ENCODE assay signal across 20 cellular contexts in the genomic region with DNA sequence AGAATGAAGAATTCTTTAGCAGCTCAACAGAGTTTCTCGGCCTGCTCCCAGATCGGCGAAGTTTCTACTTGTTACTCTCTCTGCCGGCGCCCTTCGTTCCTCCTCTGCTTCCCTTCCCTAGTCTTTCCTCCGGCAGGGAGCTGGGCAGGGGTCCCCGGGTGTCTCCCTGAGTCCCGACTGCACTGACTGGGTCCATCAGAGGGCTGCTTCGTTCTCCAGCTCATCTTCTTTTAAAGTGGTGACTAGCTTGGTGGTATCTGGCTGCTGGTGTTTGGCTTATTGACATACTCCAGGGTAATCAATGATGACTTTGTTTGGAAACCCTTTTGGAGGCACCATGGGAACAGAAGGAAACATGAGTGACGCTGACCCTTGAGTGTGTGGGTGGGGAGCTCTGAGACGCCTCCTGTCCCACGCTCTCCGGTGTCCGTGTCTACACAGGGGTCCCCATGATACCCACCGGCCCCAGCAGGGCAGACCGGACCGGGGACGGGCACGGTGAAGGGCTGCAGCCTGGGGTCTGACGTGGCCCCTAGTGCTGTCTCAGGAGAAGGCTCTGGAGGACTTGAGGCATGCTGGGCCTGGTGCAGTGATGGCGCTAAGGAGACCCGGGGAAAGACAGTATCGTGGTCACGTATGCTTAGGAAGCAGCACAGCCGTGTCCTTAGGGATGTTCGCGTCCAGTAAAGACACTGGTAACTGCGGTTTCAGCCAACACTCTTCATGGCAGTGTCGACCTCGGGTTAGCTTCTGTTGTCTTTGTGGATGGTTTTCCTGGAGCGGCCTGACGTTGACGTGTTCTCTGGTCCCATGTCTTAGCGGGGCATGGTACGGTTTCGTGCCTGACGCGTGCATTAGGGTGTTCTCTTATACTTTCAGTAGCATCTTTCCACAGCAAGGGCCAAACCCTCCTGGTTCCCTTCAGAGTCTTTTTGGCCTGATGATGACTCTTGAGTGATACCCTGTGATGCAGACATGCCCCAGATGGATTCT. TPM values are rescaled to one million over a fixed set of nuclear protein-coding genes. Genes with fewer than 3 reads are reported as not detected.
DNase-seq lines count a peak whose midpoint lies in the region; ATAC-seq and TF ChIP-seq lines count a peak whose summit lies in the region.
"Had no signal": no experiment of that assay in that cellular context is flagged by ENCODE, and none has a peak within 500 bp of the region (broad histone marks: within the 10 kb centered on the region; RNA-seq: fewer than 3 reads in every experiment).

No MANE protein-coding gene starts in this region.

- H3K36me3 Mint-ChIP-seq in activated T-cell treated with anti-CD3 and anti-CD28 coated beads, Interleukin-2, amount 50 U/mL, for 72 hours (ENCODE audit: insufficient read depth in 2 of 2): peaks cover 4 to 6% of the 10 kb centered on the region in 2 donors
- peaks cover 33% of the 10 kb centered on the region for H3K36me3 Mint-ChIP-seq in activated T-cell treated with anti-CD3 and anti-CD28 coated beads, Interleukin-2, amount 50 U/mL, for 4 hours (ENCODE audit: insufficient read depth)
- peaks cover 82% of the 10 kb centered on the region for H3K36me3 Mint-ChIP-seq in endodermal cell (ENCODE audit: low read depth)

- H3K4me1 ChIP-seq in endodermal cell (ENCODE audit: control insufficient read depth, insufficient read depth, low read length): peaks cover 18% of the 10 kb centered on the region
- H3K4me1 ChIP-seq: ascending aorta had no signal

- no peaks in the 10 kb centered on the region for H3K4me1 Mint-ChIP-seq in activated T-cell treated with anti-CD3 and anti-CD28 coated beads, Interleukin-2, amount 50 U/mL, for 72 hours (ENCODE audit: low read depth)
- no peaks in the 10 kb centered on the region for H3K4me1 Mint-ChIP-seq in activated T-cell treated with anti-CD3 and anti-CD28 coated beads, Interleukin-2, amount 50 U/mL, for 4 hours (ENCODE audit: low read depth)
- peaks cover 28% of the 10 kb centered on the region for H3K4me1 Mint-ChIP-seq in endodermal cell

- no peaks in the 10 kb centered on the region for H3K27me3 Mint-ChIP-seq in activated T-cell treated with anti-CD3 and anti-CD28 coated beads, Interleukin-2, amount 50 U/mL, for 72 hours (ENCODE audit: low read depth)
- H3K27me3 Mint-ChIP-seq in activated T-cell treated with anti-CD3 and anti-CD28 coated beads, Interleukin-2, amount 50 U/mL, for 4 hours (ENCODE audit: low read depth): no peaks in the 10 kb centered on the region
- H3K27me3 Mint-ChIP-seq in endodermal cell (ENCODE audit: insufficient read depth): no peaks in the 10 kb centered on the region
- H3K27me3 Mint-ChIP-seq: type B pancreatic cell had no signal

- H3K9me3 Mint-ChIP-seq in activated T-cell treated with anti-CD3 and anti-CD28 coated beads, Interleukin-2, amount 50 U/mL, for 72 hours: no peaks in the 10 kb centered on the region
- H3K9me3 Mint-ChIP-seq in activated T-cell treated with anti-CD3 and anti-CD28 coated beads, Interleukin-2, amount 50 U/mL, for 4 hours: no peaks in the 10 kb centered on the region
- no peaks in the 10 kb centered on the region for H3K9me3 Mint-ChIP-seq in endodermal cell
- H3K9me3 Mint-ChIP-seq: type B pancreatic cell had no signal

- POLR2A ChIA-PET in RWPE1 (lab: Yijun Ruan, JAX; ENCODE audit: low non-redundant PET): no interaction called here

- H3K36me3 ChIP-seq in endodermal cell (ENCODE audit: control insufficient read depth, insufficient read depth, low read length): peaks cover 88% of the 10 kb centered on the region

- no peaks in the 10 kb centered on the region for H3K27me3 ChIP-seq in endodermal cell (ENCODE audit: control insufficient read depth, insufficient read depth, low read length, poor library complexity, severe bottlenecking)
- H3K27me3 ChIP-seq: ascending aorta; BLaER1 treated with 17β-estradiol and CSF1 and Interleukin-3, amounts not matched to agents 10 nM and 100 nM had no signal

- WGBS in endodermal cell (ENCODE audit: insufficient coverage in 1 of 2, insufficient read length in 1 of 2), 2 experiments: 91 to 94% methylated on average over 38 to 39 of the region's 39 CpGs

- intact Hi-C loops in posterior vena cava (cut with DNase I): loop anchor here in 1 of 2 donors (10.0 kb wide), 1 partner anchor 164 kb away; no protein-coding TSS in a partner anchor

- DNase-seq in activated T-cell treated with anti-CD3 and anti-CD28 coated beads, Interleukin-2, amount 50 U/mL, for 72 hours: no peak
- no peak for DNase-seq in activated T-cell treated with anti-CD3 and anti-CD28 coated beads, Interleukin-2, amount 50 U/mL, for 4 hours
- DNase-seq in RWPE1 (ENCODE audit: low spot score): no peak
- DNase-seq in endodermal cell: peak; percentile 44
- peak; percentile 74 for DNase-seq in posterior vena cava (ENCODE audit: low spot score)
- DNase-seq: activated CD8-positive, alpha-beta T cell treated with anti-CD3 and anti-CD28 coated beads, Interleukin-2, amount 10 ng/mL, durations not matched to agents 7 days and 5 days; DMS153; foreskin fibroblast; hippocampal formation; RPMI8226; stimulated activated CD4-positive, alpha-beta T cell treated with anti-CD3 and anti-CD28 coated beads, Interleukin-15, amount 100 ng/mL, for 24 hours; stimulated activated naive CD4-positive, alpha-beta T cell had no signal

- peak overlapping the region; percentile 48 for H3K27ac Mint-ChIP-seq in activated T-cell treated with anti-CD3 and anti-CD28 coated beads, Interleukin-2, amount 50 U/mL, for 72 hours
- H3K27ac Mint-ChIP-seq in endodermal cell: peak overlapping the region; percentile 48

- CTCF ChIA-PET in RWPE1 (lab: Yijun Ruan, JAX): interaction anchor here (0.6 kb wide), 1 partner anchor 45 kb away, joined by 5 read pairs; no protein-coding TSS in a partner anchor

- H3K9ac ChIP-seq in endodermal cell (ENCODE audit: extremely low read depth, low read length, poor library complexity, severe bottlenecking): no peak overlapping the region

- H3K9me3 ChIP-seq in endodermal cell (ENCODE audit: control insufficient read depth, low read length): no peaks in the 10 kb centered on the region
- H3K9me3 ChIP-seq: A549; ascending aorta; BLaER1 treated with 17β-estradiol and CSF1 and Interleukin-3, amounts not matched to agents 10 nM and 100 nM had no signal

- no peak overlapping the region for H3K4me3 ChIP-seq in endodermal cell (ENCODE audit: low read length)
- H3K4me3 ChIP-seq: A549; ascending aorta; BLaER1 treated with 17β-estradiol and CSF1 and Interleukin-3, amounts not matched to agents 10 nM and 100 nM; coronary artery had no signal

- no peak overlapping the region for H3K4me3 Mint-ChIP-seq in activated T-cell treated with anti-CD3 and anti-CD28 coated beads, Interleukin-2, amount 50 U/mL, for 72 hours
- H3K4me3 Mint-ChIP-seq in activated T-cell treated with anti-CD3 and anti-CD28 coated beads, Interleukin-2, amount 50 U/mL, for 4 hours: no peak overlapping the region
- H3K4me3 Mint-ChIP-seq in endodermal cell: no peak overlapping the region
- H3K4me3 Mint-ChIP-seq: activated CD8-positive, alpha-beta T cell treated with anti-CD3 and anti-CD28 coated beads, Interleukin-2, amount 10 ng/mL, durations not matched to agents 7 days and 5 days; type B pancreatic cell had no signal

- TF ChIP-seq CTCF in RWPE1 (conservative IDR thresholded peaks at IDR 0.05; ENCODE audit: low read depth) (no peak), endodermal cell (conservative IDR thresholded peaks at IDR 0.05) (no peak)

- H3K27ac ChIP-seq in RWPE1: peak overlapping the region; percentile 18; the same call in 1 of the 2 replicates
- no peak overlapping the region for H3K27ac ChIP-seq in endodermal cell (ENCODE audit: low read depth, low read length)
- H3K27ac ChIP-seq: A549, ascending aorta had no signal

- no peak for ATAC-seq in activated T-cell treated with anti-CD3 and anti-CD28 coated beads, Interleukin-2, amount 50 U/mL, for 72 hours (replicated peaks in 1 of 2)
- ATAC-seq in activated T-cell treated with anti-CD3 and anti-CD28 coated beads, Interleukin-2, amount 50 U/mL, for 4 hours: no peak
- ATAC-seq in HG02884 (IDR thresholded peaks at IDR 0.05; ENCODE audit: unreplicated experiment) (no peak), GM21737 (IDR thresholded peaks at IDR 0.05; ENCODE audit: unreplicated experiment) (no peak), HG02852 (IDR thresholded peaks at IDR 0.05; ENCODE audit: unreplicated experiment) (no peak)
- ATAC-seq: A549; activated CD8-positive, alpha-beta T cell treated with anti-CD3 and anti-CD28 coated beads, Interleukin-2, amount 10 ng/mL, durations not matched to agents 7 days and 5 days had no signal

RNA-seq across cellular contexts. Expression of a gene that starts 23.8 kb away (rescaled TPM):
- 10 to 100 TPM; 27.4 to 29.4 TPM for total RNA-seq in activated T-cell treated with anti-CD3 and anti-CD28 coated beads, Interleukin-2, amount 50 U/mL, for 72 hours
- total RNA-seq in activated T-cell treated with anti-CD3 and anti-CD28 coated beads, Interleukin-2, amount 50 U/mL, for 4 hours: 10 to 100 TPM; 17.8 to 20.5 (median 19.5) TPM
- 10 to 100 TPM; 31.3 to 33.4 TPM for total RNA-seq in endodermal cell
- polyA plus RNA-seq in endodermal cell (2013, experiment 1 of 2): 23.2 TPM
- polyA plus RNA-seq in endodermal cell (2013, experiment 2 of 2): 22.0 TPM
- total RNA-seq in posterior vena cava: 10 to 100 TPM; 19.5 to 21.7 TPM

Comparison
In these comparisons a context has a peak if more than half of its experiments do, and no peak if none do; other contexts are left out.
1. DNase-seq: peak in endodermal cell (single experiment) and posterior vena cava (single experiment); none in activated T-cell treated with anti-CD3 and anti-CD28 coated beads, Interleukin-2, amount 50 U/mL, for 72 hours (0 of 2), activated T-cell treated with anti-CD3 and anti-CD28 coated beads, Interleukin-2, amount 50 U/mL, for 4 hours (single experiment) and RWPE1 (single experiment).